Comparison of ENCODE assay signal across 36 cellular contexts in the genomic region with DNA sequence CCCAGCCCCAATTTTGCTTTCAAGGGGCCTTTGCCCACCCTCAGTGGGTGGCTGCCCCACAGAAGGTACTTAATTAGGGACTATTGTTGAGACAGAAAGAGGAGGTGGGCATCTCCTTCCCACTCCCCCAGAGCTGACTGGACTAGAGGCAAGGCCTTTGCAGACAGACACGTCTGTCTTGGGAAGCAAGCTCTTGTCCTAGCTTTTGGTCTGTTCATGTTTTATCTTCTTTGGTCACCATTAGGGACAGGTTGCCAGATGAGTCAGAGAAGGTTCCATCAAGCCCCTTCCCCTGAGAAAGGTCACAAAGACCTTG. TPM values are rescaled to one million over a fixed set of nuclear protein-coding genes. Genes with fewer than 3 reads are reported as not detected.
"Had no signal": no experiment of that assay in that cellular context is flagged by ENCODE, and none has a peak within 500 bp of the region (broad histone marks: within the 10 kb centered on the region; RNA-seq: fewer than 3 reads in every experiment).

No MANE protein-coding gene starts in this region.

- H3K4me3 ChIP-seq: ascending aorta, cardiac muscle cell, coronary artery, dorsolateral prefrontal cortex, gastroesophageal sphincter, hepatocyte, mucosa of descending colon, right lobe of liver, skin epidermis, stomach, thyroid gland, upper lobe of left lung, vagina had no signal

- H3K36me3 Mint-ChIP-seq: activated CD4-positive, alpha-beta memory T cell treated with anti-CD3 and anti-CD28 coated beads for 36 hours; activated naive CD4-positive, alpha-beta T cell treated with anti-CD3 and anti-CD28 coated beads, Interleukin-2, amount 10 ng/mL, durations not matched to agents 7 days and 5 days; brain had no signal

- H3K27ac Mint-ChIP-seq: activated CD4-positive, alpha-beta memory T cell treated with anti-CD3 and anti-CD28 coated beads for 36 hours; activated naive CD4-positive, alpha-beta T cell treated with anti-CD3 and anti-CD28 coated beads, Interleukin-2, amount 10 ng/mL, durations not matched to agents 7 days and 5 days; activated naive CD8-positive, alpha-beta T cell treated with anti-CD3 and anti-CD28 coated beads, Interleukin-2, amount 10 ng/mL, durations not matched to agents 7 days and 5 days; activated T-cell treated with anti-CD3 and anti-CD28 coated beads, Interleukin-2, amount 50 U/mL, for 24 hours; brain; effector memory CD8-positive, alpha-beta T cell; natural killer cell treated with Interleukin-12 subunit alpha and Interleukin-12 subunit beta and Interleukin-15 and Interleukin-18, amount 100 ng/mL, for 72 hours had no signal

- H3K36me3 ChIP-seq: ascending aorta, cardiac muscle cell, right lobe of liver, thyroid gland, vagina, WERI-Rb-1 had no signal

- DNase-seq: activated CD4-positive, alpha-beta memory T cell treated with anti-CD3 and anti-CD28 coated beads for 36 hours; activated CD4-positive, alpha-beta T cell treated with anti-CD3 and anti-CD28 coated beads for 48 hours; activated CD8-positive, alpha-beta memory T cell treated with anti-CD3 and anti-CD28 coated beads, Interleukin-2, amount 50 U/mL, for 48 hours; activated gamma-delta T cell; activated naive CD4-positive, alpha-beta T cell treated with anti-CD3 and anti-CD28 coated beads, Interleukin-2, amount 10 ng/mL, durations not matched to agents 7 days and 5 days; activated naive CD8-positive, alpha-beta T cell treated with anti-CD3 and anti-CD28 coated beads, Interleukin-2, amount 10 ng/mL, durations not matched to agents 7 days and 5 days; activated T-cell treated with anti-CD3 and anti-CD28 coated beads, Interleukin-2, amount 50 U/mL, for 24 hours; cerebellar nuclear complex; effector memory CD8-positive, alpha-beta T cell; islet precursor cell; left cardiac atrium; left ventricle myocardium superior; mucosa of descending colon; right lobe of liver; stimulated activated CD4-positive, alpha-beta T cell treated with anti-CD3 and anti-CD28 coated beads, Interleukin-1b, Interleukin-23, amount 100 ng/mL, for 48 hours; stimulated activated CD4-positive, alpha-beta T cell treated with anti-CD3 and anti-CD28 coated beads, Interleukin-4, amount 100 ng/mL, for 4 hours; stimulated activated CD8-positive, alpha-beta memory T cell treated with anti-CD3 and anti-CD28 coated beads, Interleukin-4, amount 100 ng/mL, for 48 hours; stimulated activated naive B cell treated with anti-CD40 and anti-IgM and Interleukin-4, amounts not matched to agents 10 μg/mL and 1 μg/mL and 100 μg/mL, for 72 hours; stomach; T1000; thyroid gland; upper lobe of left lung; WERI-Rb-1 had no signal

- H3K9me3 ChIP-seq: ascending aorta, gastroesophageal sphincter, mucosa of descending colon, right lobe of liver, stomach, thyroid gland, upper lobe of left lung, vagina had no signal

- ATAC-seq: activated CD4-positive, CD25-positive, alpha-beta regulatory T cell treated with anti-CD3 and anti-CD28 coated beads, Interleukin-2, amount 50 U/mL, for 24 hours; effector memory CD8-positive, alpha-beta T cell; gastroesophageal sphincter; left cardiac atrium; left ventricle myocardium superior; natural killer cell treated with Interleukin-12 subunit alpha and Interleukin-12 subunit beta and Interleukin-15 and Interleukin-18, amount 100 ng/mL, for 72 hours; stimulated activated naive B cell treated with anti-CD40 and anti-IgM and Interleukin-4, amounts not matched to agents 10 μg/mL and 1 μg/mL and 100 μg/mL, for 72 hours had no signal

- H3K9me3 Mint-ChIP-seq: activated CD4-positive, alpha-beta memory T cell treated with anti-CD3 and anti-CD28 coated beads for 36 hours; activated naive CD4-positive, alpha-beta T cell treated with anti-CD3 and anti-CD28 coated beads, Interleukin-2, amount 10 ng/mL, durations not matched to agents 7 days and 5 days; activated naive CD8-positive, alpha-beta T cell treated with anti-CD3 and anti-CD28 coated beads, Interleukin-2, amount 10 ng/mL, durations not matched to agents 7 days and 5 days; activated T-cell treated with anti-CD3 and anti-CD28 coated beads, Interleukin-2, amount 50 U/mL, for 24 hours; brain; effector memory CD8-positive, alpha-beta T cell had no signal

- H3K27me3 Mint-ChIP-seq: effector memory CD8-positive, alpha-beta T cell; natural killer cell treated with Interleukin-12 subunit alpha and Interleukin-12 subunit beta and Interleukin-15 and Interleukin-18, amount 100 ng/mL, for 72 hours; stimulated activated naive B cell treated with anti-CD40 and anti-IgM and Interleukin-4, amounts not matched to agents 10 μg/mL and 1 μg/mL and 100 μg/mL, for 72 hours had no signal

- H2AFZ ChIP-seq: hepatocyte had no signal

- H3K4me1 Mint-ChIP-seq: brain had no signal

- H3K79me2 ChIP-seq: hepatocyte had no signal

- H3K4me3 Mint-ChIP-seq: activated CD4-positive, alpha-beta memory T cell treated with anti-CD3 and anti-CD28 coated beads for 36 hours; activated naive CD4-positive, alpha-beta T cell treated with anti-CD3 and anti-CD28 coated beads, Interleukin-2, amount 10 ng/mL, durations not matched to agents 7 days and 5 days; activated naive CD8-positive, alpha-beta T cell treated with anti-CD3 and anti-CD28 coated beads, Interleukin-2, amount 10 ng/mL, durations not matched to agents 7 days and 5 days; activated T-cell treated with anti-CD3 and anti-CD28 coated beads, Interleukin-2, amount 50 U/mL, for 24 hours; brain; effector memory CD8-positive, alpha-beta T cell; natural killer cell treated with Interleukin-12 subunit alpha and Interleukin-12 subunit beta and Interleukin-15 and Interleukin-18, amount 100 ng/mL, for 72 hours; stimulated activated naive B cell treated with anti-CD40 and anti-IgM and Interleukin-4, amounts not matched to agents 10 μg/mL and 1 μg/mL and 100 μg/mL, for 72 hours had no signal

- FAIRE-seq: endothelial cell of umbilical vein had no signal

- H3K4me1 ChIP-seq: ascending aorta, gastroesophageal sphincter, right lobe of liver, vagina had no signal

- H3K4me2 ChIP-seq: hepatocyte had no signal

- H3K27me3 ChIP-seq: ascending aorta, cardiac muscle cell, dorsolateral prefrontal cortex, hepatocyte, right lobe of liver, stomach, thyroid gland, upper lobe of left lung, vagina had no signal

- H3K27ac ChIP-seq: ascending aorta, cardiac muscle cell, coronary artery, dorsolateral prefrontal cortex, gastroesophageal sphincter, hepatocyte, right lobe of liver, skin epidermis, thyroid gland, upper lobe of left lung, vagina, WERI-Rb-1 had no signal

RNA-seq across cellular contexts. Expression of a gene that starts 27.7 kb away (rescaled TPM):
- total RNA-seq: myocyte had no signal
- polyA plus RNA-seq: cardiac muscle cell had no signal
